25 cellular contexts compared by ENCODE assay signal in genomic region chr20:17811605-17811965, GRCh38.
"Had no signal": no experiment of that assay in that cellular context is flagged by ENCODE, and none has a peak within 500 bp of the region (broad histone marks: within the 10 kb centered on the region; RNA-seq: fewer than 3 reads in every experiment).

No MANE protein-coding gene starts in this region.

- H3K4me3 ChIP-seq: MG63, SJSA1, SK-N-MC had no signal

- H3K36me3 ChIP-seq: MG63, SJSA1 had no signal

- DNase-seq: Karpas-422, KG1, MG63, NCI-H1092, NCI-H1105 treated with DMSO at 0.1 percent for 48 hours, NCI-H1417 treated with DMSO at 0.1 percent for 48 hours, NCI-H146, NCI-H1694 treated with DMSO at 0.1 percent for 48 hours, NCI-H1930, NCI-H2081, NCI-H2107, NCI-H226, NCI-H446, NCI-H510A, NCI-H524 treated with DMSO at 0.1 percent for 48 hours, NCI-H69, NCI-H774, PC-3, SHP77, SW 1271 had no signal

- ATAC-seq: Panc1, PC-3 had no signal

- H3K9me3 ChIP-seq: MG63, SJSA1 had no signal

- H3K27me3 ChIP-seq: MG63, SJSA1 had no signal

- H3K27ac ChIP-seq: HL-60, RWPE1, SJSA1, SK-N-MC had no signal
